Comparison of ENCODE assay signal across 11 cellular contexts in genomic region chr2:69483024-69483423, GRCh38. TPM values are rescaled to one million over a fixed set of nuclear protein-coding genes. Genes with fewer than 3 reads are reported as not detected.
DNase-seq lines count a peak whose midpoint lies in the region; FAIRE-seq and TF ChIP-seq lines count a peak whose summit lies in the region.
"Had no signal": no experiment of that assay in that cellular context is flagged by ENCODE, and none has a peak within 500 bp of the region (broad histone marks: within the 10 kb centered on the region; RNA-seq: fewer than 3 reads in every experiment).

No MANE protein-coding gene starts in this region.

- H3K9ac ChIP-seq in neural cell (ENCODE audit: low read length): no peak overlapping the region

- no peaks in the 10 kb centered on the region for H3K9me2 ChIP-seq in neural cell (ENCODE audit: insufficient read depth, low read length)

- in situ Hi-C loops in astrocyte of the spinal cord (cut with HindIII; ENCODE audit: low sequenced_read_pairs): no loop called here

- no peak overlapping the region for H3K4me2 ChIP-seq in neural cell (ENCODE audit: low read length)

- H3K27ac ChIP-seq in neural cell (ENCODE audit: low read length) (no peak overlapping the region), small intestine (ENCODE audit: low read depth in 1 of 2, low read length in 1 of 2) (no peak overlapping the region)

- H3K9me3 ChIP-seq in neural cell (ENCODE audit: low read length) (no peaks in the 10 kb centered on the region), small intestine (ENCODE audit: control insufficient read depth, low read depth) (no peaks in the 10 kb centered on the region)

- H3K4me1 ChIP-seq in small intestine (ENCODE audit: control insufficient read depth in 2 of 2, insufficient read depth in 1 of 2, low read depth in 1 of 2, low read length in 1 of 2): peaks cover 0 to 3% of the 10 kb centered on the region in 2 donors

- TF ChIP-seq CTCF in astrocyte of the spinal cord (IDR thresholded peaks at IDR 0.05; ENCODE audit: low read depth, low read length) (no peak), neural cell (IDR thresholded peaks at IDR 0.05; ENCODE audit: poor library complexity, severe bottlenecking) (no peak)

- FAIRE-seq in small intestine (lab: Jason Lieb, UNC): no peak

- no peak overlapping the region for H2AFZ ChIP-seq in neural cell (ENCODE audit: low read depth, low read length)

- H3K4me3 ChIP-seq in astrocyte of the spinal cord (ENCODE audit: low read depth, low read length) (no peak overlapping the region), neural cell (ENCODE audit: low read length) (peak overlapping the region; percentile 11), small intestine (ENCODE audit: low read depth in 1 of 2, low read length in 2 of 2) (no peak overlapping the region)

- 29 to 49% (median 43%) methylated on average over 4 of the region's 4 CpGs for WGBS in small intestine, 3 donors

- H3K79me2 ChIP-seq in neural cell (replicated peaks; ENCODE audit: insufficient read depth, low read length): no peaks in the 10 kb centered on the region

- H3K27me3 ChIP-seq in neural cell (ENCODE audit: insufficient read depth, low read depth, low read length): no peaks in the 10 kb centered on the region
- H3K27me3 ChIP-seq in small intestine (ENCODE audit: control insufficient read depth in 2 of 2, insufficient read depth in 2 of 2, low read length in 2 of 2): no peaks in the 10 kb centered on the region

- H3F3A ChIP-seq in neural cell (ENCODE audit: insufficient read depth, low read length, poor library complexity, severe bottlenecking): no peaks in the 10 kb centered on the region

- no peak for TF ChIP-seq RAD21 in neural cell (conservative IDR thresholded peaks at IDR 0.05)

- H4K20me1 ChIP-seq in neural cell (ENCODE audit: insufficient read depth): no peaks in the 10 kb centered on the region

- no peaks in the 10 kb centered on the region for H3K36me3 ChIP-seq in neural cell (ENCODE audit: insufficient read depth, low read length)
- H3K36me3 ChIP-seq in small intestine (ENCODE audit: control insufficient read depth in 2 of 2, insufficient read depth in 2 of 2, low read length in 2 of 2): peaks cover 3 to 7% of the 10 kb centered on the region in 2 donors

- TF ChIP-seq EP300 in neural cell (conservative IDR thresholded peaks at IDR 0.05; ENCODE audit: poor library complexity, severe bottlenecking): no peak

- DNase-seq in DMS153 treated with DMSO at 0.1 percent for 48 hours (lab: John Stamatoyannopoulos, UW; ENCODE audit: unreplicated experiment) (peak; percentile 31), DMS153 (lab: John Stamatoyannopoulos, UW) (no peak), DMS53 treated with DMSO at 0.1 percent for 48 hours (lab: John Stamatoyannopoulos, UW; ENCODE audit: unreplicated experiment) (peak; percentile 3), astrocyte of the spinal cord (ENCODE audit: low read depth, low spot score) (peak; percentile 69), hypothalamus (lab: John Stamatoyannopoulos, UW) (no peak), NCI-H146 (lab: John Stamatoyannopoulos, UW) (no peak), small intestine (no peak)
- DNase-seq: 8988T, aorta, islet precursor cell had no signal

TF ChIP-seq in neural cell, 6 proteins besides CTCF, POLR2A, EP300 and RAD21:
- TF ChIP-seq EZH2 (IDR thresholded peaks at IDR 0.05; ENCODE audit: borderline replicate concordance, insufficient read depth, low read length, poor library complexity, severe bottlenecking): no peak
- TF ChIP-seq TAF1 (IDR thresholded peaks at IDR 0.05; ENCODE audit: low read depth): no peak
- no peak for TF ChIP-seq SMC3 (conservative IDR thresholded peaks at IDR 0.05; ENCODE audit: poor library complexity)
- TF ChIP-seq POLR2AphosphoS5 (IDR thresholded peaks at IDR 0.05): no peak
- TF ChIP-seq MXI1 (conservative IDR thresholded peaks at IDR 0.05; ENCODE audit: poor library complexity, severe bottlenecking): no peak
- TF ChIP-seq, protein P1, sequence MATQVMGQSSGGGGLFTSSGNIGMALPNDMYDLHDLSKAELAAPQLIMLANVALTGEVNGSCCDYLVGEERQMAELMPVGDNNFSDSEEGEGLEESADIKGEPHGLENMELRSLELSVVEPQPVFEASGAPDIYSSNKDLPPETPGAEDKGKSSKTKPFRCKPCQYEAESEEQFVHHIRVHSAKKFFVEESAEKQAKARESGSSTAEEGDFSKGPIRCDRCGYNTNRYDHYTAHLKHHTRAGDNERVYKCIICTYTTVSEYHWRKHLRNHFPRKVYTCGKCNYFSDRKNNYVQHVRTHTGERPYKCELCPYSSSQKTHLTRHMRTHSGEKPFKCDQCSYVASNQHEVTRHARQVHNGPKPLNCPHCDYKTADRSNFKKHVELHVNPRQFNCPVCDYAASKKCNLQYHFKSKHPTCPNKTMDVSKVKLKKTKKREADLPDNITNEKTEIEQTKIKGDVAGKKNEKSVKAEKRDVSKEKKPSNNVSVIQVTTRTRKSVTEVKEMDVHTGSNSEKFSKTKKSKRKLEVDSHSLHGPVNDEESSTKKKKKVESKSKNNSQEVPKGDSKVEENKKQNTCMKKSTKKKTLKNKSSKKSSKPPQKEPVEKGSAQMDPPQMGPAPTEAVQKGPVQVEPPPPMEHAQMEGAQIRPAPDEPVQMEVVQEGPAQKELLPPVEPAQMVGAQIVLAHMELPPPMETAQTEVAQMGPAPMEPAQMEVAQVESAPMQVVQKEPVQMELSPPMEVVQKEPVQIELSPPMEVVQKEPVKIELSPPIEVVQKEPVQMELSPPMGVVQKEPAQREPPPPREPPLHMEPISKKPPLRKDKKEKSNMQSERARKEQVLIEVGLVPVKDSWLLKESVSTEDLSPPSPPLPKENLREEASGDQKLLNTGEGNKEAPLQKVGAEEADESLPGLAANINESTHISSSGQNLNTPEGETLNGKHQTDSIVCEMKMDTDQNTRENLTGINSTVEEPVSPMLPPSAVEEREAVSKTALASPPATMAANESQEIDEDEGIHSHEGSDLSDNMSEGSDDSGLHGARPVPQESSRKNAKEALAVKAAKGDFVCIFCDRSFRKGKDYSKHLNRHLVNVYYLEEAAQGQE (IDR thresholded peaks at IDR 0.05; ENCODE audit: borderline replicate concordance): no peak
TF ChIP-seq in neural cell: peak in this region for 0.

RNA-seq across cellular contexts. Expression of gene NFU1, which starts 45.8 kb away (rescaled TPM):
- 101 and 116 TPM in 2 replicates for polyA plus RNA-seq in neural cell
- 48.0 and 50.7 TPM in 2 replicates for polyA minus RNA-seq in neural cell
- polyA plus RNA-seq in small intestine: 10 to 100 TPM; 45.4 to 60.8 (median 46.7) TPM

Comparison
In these comparisons a context has a peak if more than half of its experiments do, and no peak if none do; other contexts are left out.
1. DNase-seq: peak in DMS153 treated with DMSO at 0.1 percent for 48 hours (single experiment), DMS53 treated with DMSO at 0.1 percent for 48 hours (single experiment) and astrocyte of the spinal cord (single experiment); none in DMS153 (single experiment), hypothalamus (0 of 51), NCI-H146 (single experiment) and small intestine (single experiment).